32 cellular contexts compared by ENCODE assay signal in genomic region chr5:158917731-158918130, GRCh38.
"Had no signal": no experiment of that assay in that cellular context is flagged by ENCODE, and none has a peak within 500 bp of the region (broad histone marks: within the 10 kb centered on the region; RNA-seq: fewer than 3 reads in every experiment).

No MANE protein-coding gene starts in this region.

- H3K27ac ChIP-seq: adrenal gland, body of pancreas, colonic mucosa, epithelial cell of prostate, esophagus squamous epithelium, hepatocyte, lower lobe of right lung, neural progenitor cell, parathyroid adenoma, psoas muscle, skin epidermis, stomach, suprapubic skin, tibial artery had no signal

- DNase-seq: activated CD4-positive, alpha-beta T cell treated with anti-CD3 and anti-CD28 coated beads for 4 hours; activated CD4-positive, alpha-beta T cell treated with anti-CD3 and anti-CD28 coated beads, Interleukin-2, amount 50 U/mL, for 48 hours; activated CD8-positive, alpha-beta memory T cell treated with anti-CD3 and anti-CD28 coated beads for 24 hours; activated effector memory CD4-positive, alpha-beta T cell treated with anti-CD3 and anti-CD28 coated beads, Interleukin-2, amount 50 U/mL, for 16 hours; activated naive CD4-positive, alpha-beta T cell treated with anti-CD3 and anti-CD28 coated beads for 36 hours; activated naive CD8-positive, alpha-beta T cell treated with anti-CD3 and anti-CD28 coated beads for 36 hours; adrenal gland; aorta; body of pancreas; cerebellar nuclear complex; colonic mucosa; effector CD8-positive, alpha-beta T cell; esophagus squamous epithelium; islet precursor cell; left colon; lower lobe of right lung; mesendoderm; natural killer cell; occipital lobe; psoas muscle; stimulated activated CD4-positive, alpha-beta T cell treated with anti-CD3 and anti-CD28 coated beads, Interleukin-12 subunit alpha, Interleukin-12 subunit beta, amount 100 ng/mL, for 4 hours; stimulated activated CD4-positive, alpha-beta T cell treated with anti-CD3 and anti-CD28 coated beads, Interleukin-4, amount 100 ng/mL, for 1 hour; stomach; tibial artery had no signal

- H3K27me3 Mint-ChIP-seq: activated naive CD8-positive, alpha-beta T cell treated with anti-CD3 and anti-CD28 coated beads for 36 hours had no signal

- H3K9me3 Mint-ChIP-seq: activated naive CD4-positive, alpha-beta T cell treated with anti-CD3 and anti-CD28 coated beads for 36 hours; activated naive CD8-positive, alpha-beta T cell treated with anti-CD3 and anti-CD28 coated beads for 36 hours; natural killer cell; neural progenitor cell had no signal

- H3K9ac ChIP-seq: neural progenitor cell, parathyroid adenoma had no signal

- H3K4me3 ChIP-seq: adrenal gland, body of pancreas, colonic mucosa, esophagus squamous epithelium, hepatocyte, lower lobe of right lung, neural progenitor cell, psoas muscle, skin epidermis, stomach, suprapubic skin, tibial artery had no signal

- ATAC-seq: body of pancreas, left colon, lower lobe of right lung, natural killer cell, psoas muscle had no signal

- H3K4me1 ChIP-seq: adrenal gland, body of pancreas, colonic mucosa, esophagus squamous epithelium, lower lobe of right lung, parathyroid adenoma, psoas muscle, stomach had no signal

- H3K36me3 ChIP-seq: adrenal gland, colonic mucosa, esophagus squamous epithelium, lower lobe of right lung, neural progenitor cell, stomach, suprapubic skin, tibial artery had no signal

- FAIRE-seq: endometrium, frontal cortex had no signal

- H3K27me3 ChIP-seq: adrenal gland, body of pancreas, colonic mucosa, esophagus squamous epithelium, neural progenitor cell, stomach, suprapubic skin, tibial artery had no signal

- H3K4me3 Mint-ChIP-seq: activated naive CD4-positive, alpha-beta T cell treated with anti-CD3 and anti-CD28 coated beads for 36 hours; activated naive CD8-positive, alpha-beta T cell treated with anti-CD3 and anti-CD28 coated beads for 36 hours; natural killer cell; neural progenitor cell had no signal

- H3K4me1 Mint-ChIP-seq: activated naive CD8-positive, alpha-beta T cell treated with anti-CD3 and anti-CD28 coated beads for 36 hours; natural killer cell had no signal

- H3K27ac Mint-ChIP-seq: activated naive CD4-positive, alpha-beta T cell treated with anti-CD3 and anti-CD28 coated beads for 36 hours; activated naive CD8-positive, alpha-beta T cell treated with anti-CD3 and anti-CD28 coated beads for 36 hours; natural killer cell; neural progenitor cell had no signal

- H3K36me3 Mint-ChIP-seq: activated naive CD8-positive, alpha-beta T cell treated with anti-CD3 and anti-CD28 coated beads for 36 hours; natural killer cell; neural progenitor cell had no signal

- H3K9me3 ChIP-seq: adrenal gland, body of pancreas, colonic mucosa, esophagus squamous epithelium, lower lobe of right lung, psoas muscle, stomach, suprapubic skin, tibial artery had no signal
